Comparison of ENCODE assay signal across 16 cellular contexts in genomic region chr12:89281534-89281857, GRCh38.
DNase-seq lines count a peak whose midpoint lies in the region; ATAC-seq and TF ChIP-seq lines count a peak whose summit lies in the region.
"Had no signal": no experiment of that assay in that cellular context is flagged by ENCODE, and none has a peak within 500 bp of the region (broad histone marks: within the 10 kb centered on the region; RNA-seq: fewer than 3 reads in every experiment).

No MANE protein-coding gene starts in this region.

- H3K27ac Mint-ChIP-seq in MCF 10A (ENCODE audit: low read depth, unreplicated experiment): no peak overlapping the region

- no peak for ATAC-seq in left lung
- ATAC-seq: left lobe of liver had no signal

- peak overlapping the region; percentile 70 for H2AFZ ChIP-seq in mammary epithelial cell (ENCODE audit: low read depth, low read length)
- H2AFZ ChIP-seq in MM.1S (ENCODE audit: low read length): 0 out of 2 replicates have a peak overlapping the region, but pooled peaks have one; percentile 51

- H3K4me3 ChIP-seq in mammary epithelial cell (replicated peaks in 1 of 3; ENCODE audit: insufficient read depth in 1 of 3, low read depth in 2 of 3, low read length in 3 of 3) (no peak overlapping the region), MM.1S (ENCODE audit: low read length) (no peak overlapping the region), left lung (no peak overlapping the region), spleen (no peak overlapping the region), thyroid gland (replicated peaks in 1 of 3) (no peak overlapping the region)
- H3K4me3 ChIP-seq: adrenal gland, SJCRH30, smooth muscle cell had no signal

- H3K36me3 Mint-ChIP-seq in MCF 10A (ENCODE audit: insufficient read depth, unreplicated experiment): no peaks in the 10 kb centered on the region

- H3K4me3 Mint-ChIP-seq in MCF 10A (ENCODE audit: unreplicated experiment): no peak overlapping the region

- no peak for TF ChIP-seq CTCF in mammary epithelial cell (conservative IDR thresholded peaks at IDR 0.05 in 1 of 2, IDR thresholded peaks at IDR 0.05 in 1 of 2; ENCODE audit: extremely low read depth in 1 of 2, insufficient read depth in 1 of 2, low read depth in 1 of 2, low read length in 2 of 2)
- TF ChIP-seq CTCF in MCF 10A (IDR thresholded peaks at IDR 0.05; ENCODE audit: unreplicated experiment): no peak
- no peak for TF ChIP-seq CTCF in MM.1S (IDR thresholded peaks at IDR 0.05; ENCODE audit: low read length)
- no peak for TF ChIP-seq CTCF in left lung (IDR thresholded peaks at IDR 0.05)
- TF ChIP-seq CTCF in spleen (IDR thresholded peaks at IDR 0.05 in 8 of 11, conservative IDR thresholded peaks at IDR 0.05 in 3 of 11): no peak
- TF ChIP-seq CTCF in thyroid gland (IDR thresholded peaks at IDR 0.05): no peak

- no peaks in the 10 kb centered on the region for H3K9me3 ChIP-seq in mammary epithelial cell (replicated peaks; ENCODE audit: insufficient read depth, low read length)
- no peaks in the 10 kb centered on the region for H3K9me3 ChIP-seq in MM.1S (replicated peaks; ENCODE audit: insufficient read depth, low read length)
- H3K9me3 ChIP-seq in left lung: no peaks in the 10 kb centered on the region
- H3K9me3 ChIP-seq in spleen: no peaks in the 10 kb centered on the region
- no peaks in the 10 kb centered on the region for H3K9me3 ChIP-seq in thyroid gland
- H3K9me3 ChIP-seq: adrenal gland, SJCRH30 had no signal

- H3K9me3 Mint-ChIP-seq in MCF 10A (ENCODE audit: unreplicated experiment): no peaks in the 10 kb centered on the region

- TF ChIP-seq POLR2A in spleen (IDR thresholded peaks at IDR 0.05) (no peak), thyroid gland (IDR thresholded peaks at IDR 0.05) (no peak)

- H3K4me1 ChIP-seq in mammary epithelial cell (ENCODE audit: insufficient read depth, low read length) (no peaks in the 10 kb centered on the region), MM.1S (ENCODE audit: low read length) (peaks cover 12% of the 10 kb centered on the region), left lung (peaks cover 4 to 13% of the 10 kb centered on the region in 2 donors), spleen (peaks cover 6 to 51% (median 16%) of the 10 kb centered on the region in 6 donors), thyroid gland (peaks cover 0 to 7% of the 10 kb centered on the region in 2 donors)

- no peak overlapping the region for H3K27ac ChIP-seq in mammary epithelial cell (ENCODE audit: insufficient read depth, low read depth, low read length)
- no peak overlapping the region for H3K27ac ChIP-seq in MM.1S (ENCODE audit: low read length)
- peak overlapping the region; percentile 9 to 77 for H3K27ac ChIP-seq in left lung
- peak overlapping the region; percentile 52 to 82 (median 77) for H3K27ac ChIP-seq in spleen
- no peak overlapping the region for H3K27ac ChIP-seq in thyroid gland
- H3K27ac ChIP-seq: SJCRH30 had no signal

- BruUV-seq in mammary epithelial cell (replicated peaks; lab: Mats Ljungman, UMichigan): no TSS peak
- no TSS peak for BruUV-seq in MCF 10A (replicated peaks; lab: Mats Ljungman, UMichigan)

- DNase-seq in mammary epithelial cell (no peak), MCF 10A (ENCODE audit: unreplicated experiment) (no peak), MM.1S (no peak), left lung (no peak), spleen (no peak), thyroid gland (no peak), DMS153 treated with DMSO at 0.1 percent for 48 hours (lab: John Stamatoyannopoulos, UW; ENCODE audit: unreplicated experiment) (no peak), globus pallidus (ENCODE audit: low spot score) (no peak)
- DNase-seq: adrenal gland, hippocampal formation, NCI-H1105, NCI-H226, nucleus accumbens had no signal

- in situ Hi-C loops in mammary epithelial cell (cut with MboI; ENCODE audit: low sequenced_read_pairs in 2 of 2): no loop called here

- CTCF ChIA-PET in mammary epithelial cell (lab: Charles Lee; ENCODE audit: low non-redundant PET) (no interaction called here), MCF 10A (lab: Yijun Ruan, JAX) (no interaction called here)

- POLR2A ChIA-PET in MCF 10A (lab: Yijun Ruan, JAX): interaction anchor here (0.6 to 1.2 kb wide), 4 partner anchors 19 to 507 kb away, joined by 3 to 5 read pairs (median 4); no protein-coding TSS in a partner anchor

- no peaks in the 10 kb centered on the region for H3K27me3 Mint-ChIP-seq in MCF 10A (ENCODE audit: insufficient read depth, unreplicated experiment)

- H3K4me2 ChIP-seq in mammary epithelial cell (ENCODE audit: insufficient read depth, low read depth, low read length): no peak overlapping the region
- H3K4me2 ChIP-seq in MM.1S (ENCODE audit: low read depth, low read length): no peak overlapping the region
- H3K4me2 ChIP-seq: smooth muscle cell had no signal

- H4K20me1 ChIP-seq in mammary epithelial cell (ENCODE audit: insufficient read depth, low read length) (no peaks in the 10 kb centered on the region), MM.1S (ENCODE audit: insufficient read depth, low read length) (no peaks in the 10 kb centered on the region)

- H3K36me3 ChIP-seq in mammary epithelial cell (ENCODE audit: insufficient read depth, low read length) (no peaks in the 10 kb centered on the region), MM.1S (replicated peaks; ENCODE audit: insufficient read depth, low read length) (no peaks in the 10 kb centered on the region), left lung (no peaks in the 10 kb centered on the region), spleen (no peaks in the 10 kb centered on the region), thyroid gland (no peaks in the 10 kb centered on the region)
- H3K36me3 ChIP-seq: adrenal gland, SJCRH30 had no signal

- dilution Hi-C loops in mammary epithelial cell (cut with HindIII; ENCODE audit: low sequenced_read_pairs): no loop called here

- H3K4me1 Mint-ChIP-seq in MCF 10A (ENCODE audit: insufficient read depth, unreplicated experiment): no peaks in the 10 kb centered on the region

- WGBS in mammary epithelial cell (ENCODE audit: low coverage, missing lambda C conversion rate): 100% methylated on average over 1 of the region's 1 CpG
- 77 to 96% (median 83%) methylated on average over 1 of the region's 1 CpG for WGBS in spleen, 5 donors
- WGBS in thyroid gland, 2 donors: 73 to 82% methylated on average over 1 of the region's 1 CpG

- H3K9ac ChIP-seq in mammary epithelial cell (ENCODE audit: insufficient read depth, low read length): no peak overlapping the region
- H3K9ac ChIP-seq in MM.1S (ENCODE audit: low read length): no peak overlapping the region

- H3K79me2 ChIP-seq in mammary epithelial cell (ENCODE audit: insufficient read depth, low read length) (no peaks in the 10 kb centered on the region), MM.1S (ENCODE audit: low read length) (no peaks in the 10 kb centered on the region)

- H3K9me2 ChIP-seq in MM.1S (replicated peaks; ENCODE audit: insufficient read depth, low read length): no peaks in the 10 kb centered on the region

- H3F3A ChIP-seq in MM.1S (ENCODE audit: insufficient read depth, low read length): no peaks in the 10 kb centered on the region

- H3K27me3 ChIP-seq in mammary epithelial cell (ENCODE audit: insufficient read depth, low read length) (no peaks in the 10 kb centered on the region), MM.1S (replicated peaks; ENCODE audit: insufficient read depth, low read length) (no peaks in the 10 kb centered on the region), left lung (no peaks in the 10 kb centered on the region), spleen (replicated peaks in 1 of 7) (no peaks in the 10 kb centered on the region), thyroid gland (no peaks in the 10 kb centered on the region)
- H3K27me3 ChIP-seq: adrenal gland, SJCRH30 had no signal

- intact Hi-C loops in mammary epithelial cell (cut with micrococcal nuclease): no loop called here
- intact Hi-C loops in MCF 10A (cut with micrococcal nuclease): no loop called here
- intact Hi-C loops in left lung (cut with DNase I): no loop called here
- intact Hi-C loops in spleen (cut with DNase I; ENCODE audit: low total_unique reads): loop anchor here (10.0 kb wide), 1 partner anchor 53 kb away; no protein-coding TSS in a partner anchor
- intact Hi-C loops in thyroid gland (cut with DNase I): no loop called here

Comparison
In these comparisons a context has a peak if more than half of its experiments do, and no peak if none do; other contexts are left out.
1. H3K27ac ChIP-seq: peak in left lung (2 of 2) and spleen (8 of 8); none in mammary epithelial cell (single experiment), MM.1S (single experiment) and thyroid gland (0 of 3).